In genomic region chr1:20047058-20047457, GRCh38 we compare ENCODE assay signal across 24 cellular contexts. TPM values are rescaled to one million over a fixed set of nuclear protein-coding genes. Genes with fewer than 3 reads are reported as not detected.
"Had no signal": no experiment of that assay in that cellular context is flagged by ENCODE, and none has a peak within 500 bp of the region (broad histone marks: within the 10 kb centered on the region; RNA-seq: fewer than 3 reads in every experiment).

No MANE protein-coding gene starts in this region.

- H3K4me3 ChIP-seq: left lung, mucosa of descending colon, neural progenitor cell, psoas muscle, right lobe of liver, tibial nerve had no signal

- H3K4me3 Mint-ChIP-seq: activated CD4-positive, alpha-beta T cell treated with anti-CD3 and anti-CD28 coated beads for 36 hours; activated naive CD4-positive, alpha-beta T cell treated with anti-CD3 and anti-CD28 coated beads for 36 hours; activated T-cell treated with anti-CD3 and anti-CD28 coated beads, Interleukin-2, amount 50 U/mL, for 24 hours; memory B cell; naive B cell; neural progenitor cell; WTC11 had no signal

- H3K4me1 Mint-ChIP-seq: memory B cell, neural progenitor cell, WTC11 had no signal

- DNase-seq: activated CD4-positive, alpha-beta T cell treated with anti-CD3 and anti-CD28 coated beads for 36 hours; activated naive CD4-positive, alpha-beta T cell treated with anti-CD3 and anti-CD28 coated beads for 36 hours; activated T-cell treated with anti-CD3 and anti-CD28 coated beads, Interleukin-2, amount 50 U/mL, for 24 hours; aorta; brain microvascular endothelial cell; cerebellar nuclear complex; cortex of kidney; effector CD4-positive, alpha-beta T cell; kidney; left lung; mucosa of descending colon; naive B cell; psoas muscle; right lobe of liver; small intestine; stimulated activated CD4-positive, alpha-beta T cell treated with anti-CD3 and anti-CD28 coated beads, Interleukin-4, amount 100 ng/mL, for 24 hours; stimulated activated naive CD4-positive, alpha-beta T cell; T-helper 2 cell had no signal

- H3K27me3 Mint-ChIP-seq: activated CD4-positive, alpha-beta T cell treated with anti-CD3 and anti-CD28 coated beads for 36 hours; memory B cell had no signal

- H3K27ac ChIP-seq: brain microvascular endothelial cell, left lung, neural progenitor cell, psoas muscle, right lobe of liver, tibial nerve had no signal

- H3K36me3 Mint-ChIP-seq: neural progenitor cell had no signal

- ATAC-seq: activated CD4-positive, alpha-beta T cell treated with anti-CD3 and anti-CD28 coated beads for 36 hours; left lung; mucosa of descending colon; psoas muscle; right lobe of liver; WTC11 had no signal

- H3K27me3 ChIP-seq: brain microvascular endothelial cell, neural progenitor cell, right lobe of liver, tibial nerve had no signal

- H3K9me3 ChIP-seq: right lobe of liver had no signal

- H3K36me3 ChIP-seq: brain microvascular endothelial cell, left lung, neural progenitor cell, right lobe of liver, tibial nerve had no signal

- FAIRE-seq: frontal cortex, kidney, small intestine, urothelium cell line had no signal

- H3K4me1 ChIP-seq: left lung, neural progenitor cell, psoas muscle, right lobe of liver, tibial nerve had no signal

- H3K27ac Mint-ChIP-seq: activated CD4-positive, alpha-beta T cell treated with anti-CD3 and anti-CD28 coated beads for 36 hours; activated naive CD4-positive, alpha-beta T cell treated with anti-CD3 and anti-CD28 coated beads for 36 hours; activated T-cell treated with anti-CD3 and anti-CD28 coated beads, Interleukin-2, amount 50 U/mL, for 24 hours; memory B cell; neural progenitor cell; WTC11 had no signal

RNA-seq across cellular contexts. Expression of gene PLA2G5, which starts 22.9 kb away (rescaled TPM):
- total RNA-seq: activated CD4-positive, alpha-beta T cell treated with anti-CD3 and anti-CD28 coated beads for 36 hours; activated naive CD4-positive, alpha-beta T cell treated with anti-CD3 and anti-CD28 coated beads for 36 hours; WTC11 had no signal
